In genomic region chr20:25071722-25072121, GRCh38 we compare ENCODE assay signal across 31 cellular contexts. TPM values are rescaled to one million over a fixed set of nuclear protein-coding genes. Genes with fewer than 3 reads are reported as not detected.
DNase-seq lines count a peak whose midpoint lies in the region; ATAC-seq, FAIRE-seq and TF ChIP-seq lines count a peak whose summit lies in the region.
"Had no signal": no experiment of that assay in that cellular context is flagged by ENCODE, and none has a peak within 500 bp of the region (broad histone marks: within the 10 kb centered on the region; RNA-seq: fewer than 3 reads in every experiment).

No MANE protein-coding gene starts in this region.

- ATAC-seq in GM23338 (peak; percentile 88), IMR-90 (ENCODE audit: low read depth) (no peak)
- ATAC-seq: activated naive CD4-positive, alpha-beta T cell treated with anti-CD3 and anti-CD28 coated beads, Interleukin-2, amount 50 U/mL, for 72 hours; activated T-helper 17 cell treated with anti-CD3 and anti-CD28 coated beads, Interleukin-2, amount 50 U/mL, for 72 hours; effector memory CD8-positive, alpha-beta T cell; esophagus mucosa; stimulated activated naive CD8-positive, alpha-beta T cell treated with anti-CD3 and anti-CD28 coated beads, Interleukin-15, Interleukin-2, amounts not matched to agents 100 U/mL and 50 U/mL, for 24 hours had no signal

- H2AFZ ChIP-seq in GM23338 (no peak overlapping the region), IMR-90 (replicated peaks; ENCODE audit: low read length, poor library complexity) (peak overlapping the region; percentile 32)

- H3K56ac ChIP-seq in IMR-90 (ENCODE audit: extremely low read depth, insufficient read depth, low read length): no peak overlapping the region

- H3K27me3 ChIP-seq in GM23338 (ENCODE audit: insufficient read depth): peaks cover 12% of the 10 kb centered on the region
- H3K27me3 ChIP-seq in IMR-90 (ENCODE audit: control insufficient read depth, insufficient read depth, low read length): peaks cover 52% of the 10 kb centered on the region
- peaks cover 65% of the 10 kb centered on the region for H3K27me3 ChIP-seq in endodermal cell (ENCODE audit: control insufficient read depth, insufficient read depth, low read length, poor library complexity, severe bottlenecking)
- peaks cover 0 to 75% (median 23%) of the 10 kb centered on the region in 7 donors for H3K27me3 ChIP-seq in spleen (replicated peaks in 1 of 7)
- H3K27me3 ChIP-seq: BLaER1, SJCRH30 had no signal

- peaks cover 2% of the 10 kb centered on the region; the same call in 1 of the 2 replicates for H3F3A ChIP-seq in GM23338 (replicated peaks; ENCODE audit: low read depth)

- H3K36me3 ChIP-seq in GM23338 (ENCODE audit: insufficient read depth) (no peaks in the 10 kb centered on the region), IMR-90 (ENCODE audit: control insufficient read depth, insufficient read depth, low read length) (no peaks in the 10 kb centered on the region), endodermal cell (ENCODE audit: control insufficient read depth, insufficient read depth, low read length) (no peaks in the 10 kb centered on the region), spleen (no peaks in the 10 kb centered on the region)
- H3K36me3 ChIP-seq: BLaER1, colonic mucosa, heart left ventricle, sigmoid colon, SJCRH30 had no signal

- in situ Hi-C loops in IMR-90 (cut with MboI; ENCODE audit: low sequenced_read_pairs): loop anchor here (10.0 kb wide), 1 partner anchor 103 kb away; no protein-coding TSS in a partner anchor

- H3K9me3 ChIP-seq in IMR-90 (ENCODE audit: control insufficient read depth, insufficient read depth, low read length): no peaks in the 10 kb centered on the region
- no peaks in the 10 kb centered on the region for H3K9me3 ChIP-seq in endodermal cell (ENCODE audit: control insufficient read depth, low read length)
- H3K9me3 ChIP-seq in spleen: no peaks in the 10 kb centered on the region
- H3K9me3 ChIP-seq: BLaER1, colonic mucosa, heart left ventricle, sigmoid colon, SJCRH30 had no signal

- peaks cover 4% of the 10 kb centered on the region; the same call in 1 of the 2 replicates for H3K4me1 ChIP-seq in GM23338 (ENCODE audit: insufficient read depth)
- no peaks in the 10 kb centered on the region for H3K4me1 ChIP-seq in IMR-90 (ENCODE audit: control insufficient read depth, insufficient read depth, low read length)
- peaks cover 12% of the 10 kb centered on the region for H3K4me1 ChIP-seq in endodermal cell (ENCODE audit: control insufficient read depth, insufficient read depth, low read length)
- peaks cover 0 to 2% (median 0%) of the 10 kb centered on the region in 6 donors for H3K4me1 ChIP-seq in spleen
- H3K4me1 ChIP-seq: BLaER1, colonic mucosa had no signal

- dilution Hi-C loops in IMR-90 (cut with HindIII; ENCODE audit: low sequenced_read_pairs, unreplicated experiment): no loop called here

- POLR2A ChIA-PET in IMR-90 (lab: Charles Lee; ENCODE audit: unreplicated experiment): no interaction called here

- no peak overlapping the region for H3K27ac Mint-ChIP-seq in GM23338
- no peak overlapping the region for H3K27ac Mint-ChIP-seq in endodermal cell
- H3K27ac Mint-ChIP-seq: activated naive CD4-positive, alpha-beta T cell treated with anti-CD3 and anti-CD28 coated beads, Interleukin-2, amount 50 U/mL, for 72 hours; activated T-helper 17 cell treated with anti-CD3 and anti-CD28 coated beads, Interleukin-2, amount 50 U/mL, for 72 hours; effector memory CD8-positive, alpha-beta T cell; progenitor cell of endocrine pancreas had no signal

- no peak overlapping the region for H2AK9ac ChIP-seq in IMR-90 (replicated peaks; ENCODE audit: low read depth, low read length, poor library complexity)

- H3K4me1 Mint-ChIP-seq in GM23338 (peaks cover 14% of the 10 kb centered on the region), endodermal cell (peaks cover 10% of the 10 kb centered on the region)

- H3K79me2 ChIP-seq in GM23338 (replicated peaks; ENCODE audit: insufficient read depth): no peaks in the 10 kb centered on the region

- H3K36me3 Mint-ChIP-seq in GM23338 (ENCODE audit: low read depth) (no peaks in the 10 kb centered on the region), endodermal cell (ENCODE audit: low read depth) (no peaks in the 10 kb centered on the region)
- H3K36me3 Mint-ChIP-seq: activated naive CD4-positive, alpha-beta T cell treated with anti-CD3 and anti-CD28 coated beads, Interleukin-2, amount 50 U/mL, for 72 hours had no signal

- no peak overlapping the region for H3K4ac ChIP-seq in IMR-90 (ENCODE audit: low read depth, low read length)

- no peaks in the 10 kb centered on the region; the same call in 1 of the 2 replicates for H3K9me2 ChIP-seq in GM23338 (ENCODE audit: insufficient read depth)

- 14% methylated on average over 1 of the region's 4 CpGs; no CpG with 5 or more reads in 1 of the 2 experiments for WGBS in IMR-90 (ENCODE audit: extremely low coverage in 2 of 2, insufficient read length in 1 of 2), 2 experiments
- WGBS in endodermal cell (ENCODE audit: insufficient coverage in 1 of 2, insufficient read length in 1 of 2), 2 experiments: 40 to 41% methylated on average over 4 of the region's 4 CpGs
- WGBS in spleen, 5 donors: 35 to 45% (median 36%) methylated on average over 4 of the region's 4 CpGs

- peaks cover 9% of the 10 kb centered on the region for H3K9me1 ChIP-seq in IMR-90 (ENCODE audit: insufficient read depth, low read length)

- H4K20me1 ChIP-seq in GM23338 (replicated peaks; ENCODE audit: insufficient read depth) (no peaks in the 10 kb centered on the region), IMR-90 (ENCODE audit: insufficient read depth, low read length) (no peaks in the 10 kb centered on the region)
- H4K20me1 ChIP-seq: BLaER1 had no signal

- H3K79me1 ChIP-seq in IMR-90 (ENCODE audit: low read depth in 1 of 2, low read length in 2 of 2): no peaks in the 10 kb centered on the region

- H4K8ac ChIP-seq in IMR-90 (ENCODE audit: low read depth in 2 of 2, low read length in 2 of 2): no peak overlapping the region

- no peak overlapping the region for H2BK20ac ChIP-seq in IMR-90 (ENCODE audit: low read depth, low read length)

- H3K9me3 Mint-ChIP-seq in GM23338 (no peaks in the 10 kb centered on the region), endodermal cell (no peaks in the 10 kb centered on the region)
- H3K9me3 Mint-ChIP-seq: activated naive CD4-positive, alpha-beta T cell treated with anti-CD3 and anti-CD28 coated beads, Interleukin-2, amount 50 U/mL, for 72 hours; activated T-helper 17 cell treated with anti-CD3 and anti-CD28 coated beads, Interleukin-2, amount 50 U/mL, for 72 hours; effector memory CD8-positive, alpha-beta T cell had no signal

- BruUV-seq in IMR-90 (replicated peaks; lab: Mats Ljungman, UMichigan): no TSS peak

- H3K14ac ChIP-seq in IMR-90 (replicated peaks; ENCODE audit: low read depth, low read length): no peak overlapping the region

- no peak for TF ChIP-seq CTCF in GM23338 (conservative IDR thresholded peaks at IDR 0.05; ENCODE audit: low read depth in 2 of 2)
- TF ChIP-seq CTCF in IMR-90 (conservative IDR thresholded peaks at IDR 0.05; ENCODE audit: low read depth, low read length): no peak
- no peak for TF ChIP-seq CTCF in endodermal cell (conservative IDR thresholded peaks at IDR 0.05)
- TF ChIP-seq CTCF in spleen (IDR thresholded peaks at IDR 0.05 in 8 of 11, conservative IDR thresholded peaks at IDR 0.05 in 3 of 11): no peak
- TF ChIP-seq CTCF in D721Med (IDR thresholded peaks at IDR 0.05; ENCODE audit: insufficient read depth, missing control alignments): no peak

- TF ChIP-seq RAD21 in IMR-90 (IDR thresholded peaks at IDR 0.05; ENCODE audit: low read length): no peak

- peaks cover 13% of the 10 kb centered on the region for H3K27me3 Mint-ChIP-seq in GM23338 (ENCODE audit: insufficient read depth, low read depth, poor library complexity)
- H3K27me3 Mint-ChIP-seq in endodermal cell (ENCODE audit: insufficient read depth): peaks cover 41% of the 10 kb centered on the region

- H4K5ac ChIP-seq in IMR-90 (ENCODE audit: low read depth, low read length): no peak overlapping the region

- no peak overlapping the region for H3K4me3 Mint-ChIP-seq in GM23338
- H3K4me3 Mint-ChIP-seq in endodermal cell: no peak overlapping the region
- H3K4me3 Mint-ChIP-seq: activated T-helper 17 cell treated with anti-CD3 and anti-CD28 coated beads, Interleukin-2, amount 50 U/mL, for 72 hours; effector memory CD8-positive, alpha-beta T cell had no signal

- TF ChIP-seq POLR2A in IMR-90 (IDR thresholded peaks at IDR 0.05; ENCODE audit: low read depth, low read length) (no peak), spleen (IDR thresholded peaks at IDR 0.05) (no peak), GM12891 (IDR thresholded peaks at IDR 0.05; ENCODE audit: low read depth, low read length) (no peak)

- H3K9ac ChIP-seq in IMR-90 (ENCODE audit: low read depth, low read length) (no peak overlapping the region), endodermal cell (ENCODE audit: extremely low read depth, low read length, poor library complexity, severe bottlenecking) (no peak overlapping the region)
- H3K9ac ChIP-seq: BLaER1 had no signal

- H2BK120ac ChIP-seq in IMR-90 (ENCODE audit: low read depth, low read length): no peak overlapping the region

- FAIRE-seq in GM12891 (lab: Jason Lieb, UNC) (no peak), D721Med (lab: Jason Lieb, UNC) (no peak)
- FAIRE-seq: H54, RCC 7860 had no signal

- CTCF ChIA-PET in IMR-90 (lab: Yijun Ruan, JAX): interaction anchor here (1.1 kb wide), 1 partner anchor 108 kb away, joined by 3 read pairs; no protein-coding TSS in a partner anchor

- no peak overlapping the region for H2BK15ac ChIP-seq in IMR-90 (ENCODE audit: low read depth, low read length)

- H2AK5ac ChIP-seq in IMR-90 (ENCODE audit: low read depth, low read length): no peak overlapping the region

- no peak overlapping the region for H2BK5ac ChIP-seq in IMR-90 (ENCODE audit: low read depth, low read length, poor library complexity, severe bottlenecking)

- H3K4me2 ChIP-seq in GM23338 (no peak overlapping the region), IMR-90 (ENCODE audit: low read depth, low read length) (no peak overlapping the region)
- H3K4me2 ChIP-seq: BLaER1 had no signal

- H3K18ac ChIP-seq in IMR-90 (ENCODE audit: low read depth, low read length): no peak overlapping the region

- H3K4me3 ChIP-seq in GM23338 (no peak overlapping the region), IMR-90 (ENCODE audit: insufficient read depth, low read depth, low read length) (no peak overlapping the region), endodermal cell (ENCODE audit: low read length) (no peak overlapping the region), spleen (no peak overlapping the region)
- H3K4me3 ChIP-seq: BLaER1, colonic mucosa, heart left ventricle, sigmoid colon, SJCRH30 had no signal

- intact Hi-C loops in IMR-90 (cut with micrococcal nuclease): no loop called here
- intact Hi-C loops in spleen (cut with DNase I; ENCODE audit: low total_unique reads): loop anchor here (10.0 kb wide), 1 partner anchor 93 kb away; no protein-coding TSS in a partner anchor

- H4K91ac ChIP-seq in IMR-90 (ENCODE audit: insufficient read depth, low read depth, low read length): no peak overlapping the region

- H3K23ac ChIP-seq in IMR-90 (ENCODE audit: low read depth, low read length): no peak overlapping the region

- DNase-seq in GM23338 (ENCODE audit: low spot score): peak; percentile 44
- DNase-seq in IMR-90: no peak
- peak; percentile 83 for DNase-seq in endodermal cell
- DNase-seq in spleen: peak; percentile 20
- DNase-seq in GM12891 (ENCODE audit: insufficient read length, low spot score): no peak
- DNase-seq in D721Med (ENCODE audit: insufficient read length, low spot score): no peak
- no peak for DNase-seq in stimulated activated CD4-positive, alpha-beta T cell treated with anti-CD3 and anti-CD28 coated beads, Interleukin-12 subunit alpha, Interleukin-12 subunit beta, amount 100 ng/mL, for 4 hours
- DNase-seq: anterior cingulate cortex; DMS53; effector memory CD8-positive, alpha-beta T cell; MV-4-11; NCI-H1436 treated with DMSO at 0.1 percent for 48 hours; NCI-H510A; NK-92 treated with Interleukin-12 subunit alpha and Interleukin-12 subunit beta, amount 100 ng/mL, for 24 hours; sigmoid colon; SJCRH30; stimulated activated CD4-positive, alpha-beta T cell treated with anti-CD3 and anti-CD28 coated beads, Interleukin-15, amount 100 ng/mL, for 24 hours; stimulated activated naive CD8-positive, alpha-beta T cell treated with anti-CD3 and anti-CD28 coated beads, Interleukin-15, Interleukin-2, amounts not matched to agents 100 U/mL and 50 U/mL, for 24 hours; T1000 had no signal

- H3K27ac ChIP-seq in GM23338 (ENCODE audit: low read depth): no peak overlapping the region
- no peak overlapping the region for H3K27ac ChIP-seq in IMR-90 (ENCODE audit: insufficient read depth, low read length)
- H3K27ac ChIP-seq in endodermal cell (ENCODE audit: low read depth, low read length): no peak overlapping the region
- no peak overlapping the region for H3K27ac ChIP-seq in spleen
- H3K27ac ChIP-seq: BLaER1, colonic mucosa, heart left ventricle, HL-60, sigmoid colon, SJCRH30 had no signal

RNA-seq across cellular contexts. Expression of gene VSX1, which starts 10.2 kb away (rescaled TPM):
- 0.16 and 0.73 TPM in 2 replicates for total RNA-seq in GM23338 (2014; rRNA removed; shearing (Covaris generic))
- polyA plus RNA-seq in GM23338 (2016; fragmentation: Nextera tagmentation; extraction: Ambion mirVana) (not detected in 2 replicates), IMR-90 (2012; rRNA removed) (not detected in 2 replicates), spleen (not detected)
- total RNA-seq in IMR-90 (2012; rRNA removed) (not detected in 2 replicates), endodermal cell (not detected), spleen (not detected)
- polyA plus RNA-seq in IMR-90 (2012; cell fraction: cytosol; rRNA removed): not detected in 2 replicates
- not detected in 2 replicates for polyA plus RNA-seq in IMR-90 (2012; cell fraction: nucleus; rRNA removed; ENCODE audit: low replicate concordance)
- polyA plus RNA-seq in endodermal cell (2013, experiment 1 of 2): 0.39 TPM
- not detected for polyA plus RNA-seq in endodermal cell (2013, experiment 2 of 2)
- polyA plus RNA-seq in GM12891 (2012; ENCODE audit: low read depth, missing spikeins): not detected
- total RNA-seq: activated naive CD4-positive, alpha-beta T cell treated with anti-CD3 and anti-CD28 coated beads, Interleukin-2, amount 50 U/mL, for 72 hours; activated T-helper 17 cell treated with anti-CD3 and anti-CD28 coated beads, Interleukin-2, amount 50 U/mL, for 72 hours; colonic mucosa; esophagus mucosa; G401; LHCN-M2; progenitor cell of endocrine pancreas; sigmoid colon had no signal

RNA-seq across cellular contexts. Expression of gene ACSS1, which starts 13.8 kb away (rescaled TPM):
- total RNA-seq in GM23338 (2014; rRNA removed; shearing (Covaris generic)): 2.7 and 4.1 TPM in 2 replicates
- polyA plus RNA-seq in GM23338 (2016; fragmentation: Nextera tagmentation; extraction: Ambion mirVana) (1.1 and 1.3 TPM in 2 replicates), IMR-90 (2012; rRNA removed) (1.0 and 1.2 TPM in 2 replicates), spleen (10 to 100 TPM; 20.3 to 26.8 (median 26.3) TPM)
- total RNA-seq in IMR-90 (2012; rRNA removed) (0.56 and 0.72 TPM in 2 replicates), endodermal cell (under 1 TPM in 1 of 2 donors, not detected in 1; 0.22 TPM), spleen (10 to 100 TPM; 34.0 to 50.8 (median 41.3) TPM)
- polyA plus RNA-seq in IMR-90 (2012; cell fraction: cytosol; rRNA removed): 0.81 and 1.0 TPM in 2 replicates
- polyA plus RNA-seq in IMR-90 (2012; cell fraction: nucleus; rRNA removed; ENCODE audit: low replicate concordance): 3.1 and 4.1 TPM in 2 replicates
- polyA plus RNA-seq in endodermal cell (2013, experiment 1 of 2): 0.68 TPM
- 0.50 TPM for polyA plus RNA-seq in endodermal cell (2013, experiment 2 of 2)
- 10.7 TPM for polyA plus RNA-seq in GM12891 (2012; ENCODE audit: low read depth, missing spikeins)
- total RNA-seq: G401 had no signal

Comparison
In these comparisons a context has a peak if more than half of its experiments do, and no peak if none do; other contexts are left out.
1. DNase-seq: peak in GM23338 (single experiment), endodermal cell (single experiment) and spleen (single experiment); none in IMR-90 (single experiment), GM12891 (single experiment), D721Med (single experiment) and stimulated activated CD4-positive, alpha-beta T cell treated with anti-CD3 and anti-CD28 coated beads, Interleukin-12 subunit alpha, Interleukin-12 subunit beta, amount 100 ng/mL, for 4 hours (single experiment).